In the genomic region with DNA sequence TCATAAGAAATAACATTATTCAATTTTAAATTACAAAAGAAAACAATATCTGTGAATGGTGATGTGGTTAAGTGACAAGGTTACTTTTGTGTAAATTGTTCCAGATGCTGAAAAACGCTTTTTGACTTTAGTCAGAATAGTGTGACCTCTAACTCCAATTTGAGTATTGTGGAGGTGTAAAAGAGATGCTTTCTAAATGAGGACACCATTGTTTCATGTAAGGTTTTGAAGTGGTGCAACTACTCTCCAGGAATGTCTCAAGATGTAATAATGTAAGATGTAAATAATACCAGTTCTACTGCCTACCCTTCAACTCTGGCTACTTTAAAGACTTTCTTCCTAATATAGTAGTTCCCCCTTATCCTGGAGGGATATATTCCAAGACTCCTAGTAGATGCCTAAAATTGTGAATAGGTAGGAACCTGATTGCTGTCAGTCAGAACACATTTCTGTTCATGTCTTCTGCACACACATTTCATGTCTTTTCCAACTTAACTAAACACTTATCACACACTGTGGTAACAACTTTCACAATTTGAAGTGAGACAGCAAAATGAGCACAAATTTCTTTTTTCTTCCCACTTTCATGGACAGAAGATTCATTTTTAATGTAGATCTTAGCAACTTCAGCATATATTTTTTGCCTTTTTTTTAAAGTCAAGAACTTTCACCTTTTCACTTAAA, we compare ENCODE assay signal across 19 cellular contexts. TPM values are rescaled to one million over a fixed set of nuclear protein-coding genes. Genes with fewer than 3 reads are reported as not detected.
"Had no signal": no experiment of that assay in that cellular context is flagged by ENCODE, and none has a peak within 500 bp of the region (broad histone marks: within the 10 kb centered on the region; RNA-seq: fewer than 3 reads in every experiment).

No MANE protein-coding gene starts in this region.

- H3K27me3 ChIP-seq: vagina had no signal

- H3K9me3 Mint-ChIP-seq: activated CD8-positive, alpha-beta T cell treated with anti-CD3 and anti-CD28 coated beads for 36 hours; activated naive CD4-positive, alpha-beta T cell treated with anti-CD3 and anti-CD28 coated beads for 36 hours; activated T-helper 1 cell treated with anti-CD3 and anti-CD28 coated beads, Interleukin-12 subunit alpha, Interleukin-12 subunit beta, Interleukin-2, Interleukin-4 antibody, amounts not matched to agents 30 ng/mL and 10 ng/mL and 1 ng/mL, durations not matched to agents 14 hours and 24 hours and 36 hours; dendritic cell treated with granulocyte-macrophage colony-stimulating factor and Interleukin-4, amounts not matched to agents 40 ng/mL and 50 ng/mL, for 4 days; effector memory CD8-positive, alpha-beta T cell; nephron had no signal

- H3K36me3 ChIP-seq: left ventricle myocardium inferior, vagina had no signal

- H3K4me1 Mint-ChIP-seq: nephron had no signal

- DNase-seq: activated CD8-positive, alpha-beta memory T cell treated with anti-CD3 and anti-CD28 coated beads, Interleukin-2, amount 50 U/mL, for 4 hours; activated CD8-positive, alpha-beta T cell treated with anti-CD3 and anti-CD28 coated beads for 36 hours; activated naive CD4-positive, alpha-beta T cell treated with anti-CD3 and anti-CD28 coated beads for 36 hours; central memory CD4-positive, alpha-beta T cell; effector memory CD8-positive, alpha-beta T cell; erythroblast; glutamatergic neuron; left ventricle myocardium inferior; mesenchymal stem cell; occipital lobe; stimulated activated CD4-positive, alpha-beta T cell treated with anti-CD3 and anti-CD28 coated beads, Interleukin-2, amount 100 ng/mL, for 24 hours; stimulated activated naive CD4-positive, alpha-beta T cell; T-helper 1 cell had no signal

- H3K27ac Mint-ChIP-seq: activated CD8-positive, alpha-beta T cell treated with anti-CD3 and anti-CD28 coated beads for 36 hours; activated naive CD4-positive, alpha-beta T cell treated with anti-CD3 and anti-CD28 coated beads for 36 hours; activated T-helper 1 cell treated with anti-CD3 and anti-CD28 coated beads, Interleukin-12 subunit alpha, Interleukin-12 subunit beta, Interleukin-2, Interleukin-4 antibody, amounts not matched to agents 30 ng/mL and 10 ng/mL and 1 ng/mL, durations not matched to agents 14 hours and 24 hours and 36 hours; dendritic cell treated with granulocyte-macrophage colony-stimulating factor and Interleukin-4, amounts not matched to agents 40 ng/mL and 50 ng/mL, for 4 days; effector memory CD8-positive, alpha-beta T cell; nephron had no signal

- H3K4me3 Mint-ChIP-seq: activated CD8-positive, alpha-beta T cell treated with anti-CD3 and anti-CD28 coated beads for 36 hours; activated naive CD4-positive, alpha-beta T cell treated with anti-CD3 and anti-CD28 coated beads for 36 hours; activated T-helper 1 cell treated with anti-CD3 and anti-CD28 coated beads, Interleukin-12 subunit alpha, Interleukin-12 subunit beta, Interleukin-2, Interleukin-4 antibody, amounts not matched to agents 30 ng/mL and 10 ng/mL and 1 ng/mL, durations not matched to agents 14 hours and 24 hours and 36 hours; dendritic cell treated with granulocyte-macrophage colony-stimulating factor and Interleukin-4, amounts not matched to agents 40 ng/mL and 50 ng/mL, for 4 days; effector memory CD8-positive, alpha-beta T cell; nephron had no signal

- ATAC-seq: activated CD8-positive, alpha-beta T cell treated with anti-CD3 and anti-CD28 coated beads for 36 hours; effector memory CD8-positive, alpha-beta T cell; sciatic nerve had no signal

- H3K4me3 ChIP-seq: left ventricle myocardium inferior, vagina had no signal

- H3K4me1 ChIP-seq: left ventricle myocardium inferior, vagina had no signal

- H3K9me3 ChIP-seq: left ventricle myocardium inferior, vagina had no signal

- H3K27me3 Mint-ChIP-seq: dendritic cell treated with granulocyte-macrophage colony-stimulating factor and Interleukin-4, amounts not matched to agents 40 ng/mL and 50 ng/mL, for 4 days had no signal

- H3K27ac ChIP-seq: left ventricle myocardium inferior, vagina, VCaP had no signal

RNA-seq across cellular contexts. Expression of a gene that starts 39.1 kb away (rescaled TPM):
- total RNA-seq: activated CD8-positive, alpha-beta T cell treated with anti-CD3 and anti-CD28 coated beads for 36 hours; activated naive CD4-positive, alpha-beta T cell treated with anti-CD3 and anti-CD28 coated beads for 36 hours; activated T-helper 1 cell treated with anti-CD3 and anti-CD28 coated beads, Interleukin-12 subunit alpha, Interleukin-12 subunit beta, Interleukin-2, Interleukin-4 antibody, amounts not matched to agents 30 ng/mL and 10 ng/mL and 1 ng/mL, durations not matched to agents 14 hours and 24 hours and 36 hours; vagina had no signal
